In the genomic region with DNA sequence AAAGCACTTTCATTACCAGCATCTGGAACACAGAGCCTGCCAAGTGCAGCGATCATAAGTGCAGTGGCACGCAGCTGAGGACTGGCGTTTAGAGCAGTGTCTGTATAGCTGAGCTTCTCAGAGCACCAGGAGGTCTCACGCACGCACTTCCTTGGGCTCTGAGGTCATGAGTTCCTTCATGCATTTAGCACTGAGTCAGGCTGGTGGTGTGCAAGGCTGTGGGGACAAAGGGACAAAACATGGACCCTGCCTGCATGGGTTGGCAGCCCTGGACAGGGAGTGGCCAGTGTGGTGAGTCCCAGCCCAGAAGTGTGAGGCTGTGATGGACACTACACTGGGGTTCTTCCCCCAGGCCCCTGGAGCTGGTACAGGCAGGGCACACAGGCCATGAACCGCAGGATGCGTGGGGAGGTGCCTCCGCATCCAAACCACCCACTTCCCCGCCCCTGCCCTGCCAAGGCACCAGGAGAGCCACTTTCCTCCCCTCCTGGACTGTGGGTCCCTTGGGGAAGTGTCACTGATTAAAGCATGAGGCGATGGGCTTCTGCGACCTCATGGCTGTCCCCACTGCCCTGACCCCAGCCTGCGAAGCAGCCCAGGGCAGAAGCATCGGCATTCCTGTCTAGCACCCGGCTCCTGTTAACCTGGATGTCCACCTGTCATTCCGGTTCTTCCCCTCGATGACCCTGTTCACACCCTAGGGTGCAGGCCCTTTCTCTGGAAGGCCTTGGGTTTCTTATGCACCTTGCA, we compare ENCODE assay signal across 27 cellular contexts. TPM values are rescaled to one million over a fixed set of nuclear protein-coding genes. Genes with fewer than 3 reads are reported as not detected.
DNase-seq lines count a peak whose midpoint lies in the region; ATAC-seq and TF ChIP-seq lines count a peak whose summit lies in the region.
"Had no signal": no experiment of that assay in that cellular context is flagged by ENCODE, and none has a peak within 500 bp of the region (broad histone marks: within the 10 kb centered on the region; RNA-seq: fewer than 3 reads in every experiment).

No MANE protein-coding gene starts in this region.

- no peaks in the 10 kb centered on the region for H3K27me3 Mint-ChIP-seq in activated T-cell treated with anti-CD3 and anti-CD28 coated beads, Interleukin-2, amount 50 U/mL, for 72 hours (ENCODE audit: low read depth)
- no peaks in the 10 kb centered on the region for H3K27me3 Mint-ChIP-seq in activated CD4-positive, alpha-beta T cell treated with anti-CD3 and anti-CD28 coated beads, Interleukin-2, amount 10 ng/mL, durations not matched to agents 7 days and 5 days
- H3K27me3 Mint-ChIP-seq: activated naive CD8-positive, alpha-beta T cell treated with anti-CD3 and anti-CD28 coated beads, Interleukin-2, amount 10 ng/mL, durations not matched to agents 7 days and 5 days; IgD-negative memory B cell had no signal

- POLR2A ChIA-PET in activated CD4-positive, alpha-beta T cell treated with anti-CD3 and anti-CD28 coated beads, Interleukin-2, amount 10 ng/mL, durations not matched to agents 7 days and 5 days (lab: Charles Lee) = no interaction called here

- peak; percentile 78 for DNase-seq in EH (ENCODE audit: low read depth)
- peak; percentile 49 for DNase-seq in M059J (ENCODE audit: low read depth)
- peak; percentile 23 for DNase-seq in choroid plexus epithelial cell (ENCODE audit: low read depth)
- peak; percentile 64 for DNase-seq in posterior vena cava (ENCODE audit: low spot score)
- DNase-seq in inferior parietal cortex (ENCODE audit: extremely low spot score) = no peak
- no peak for DNase-seq in stimulated activated effector memory CD8-positive, alpha-beta T cell treated with anti-CD3 and anti-CD28 coated beads, Interleukin-12 subunit alpha, Interleukin-12 subunit beta, amount 100 ng/mL, for 72 hours (ENCODE audit: low spot score in 2 of 2)
- DNase-seq in activated T-cell treated with anti-CD3 and anti-CD28 coated beads, Interleukin-2, amount 50 U/mL, for 72 hours = no peak
- DNase-seq in activated CD4-positive, alpha-beta T cell treated with anti-CD3 and anti-CD28 coated beads, Interleukin-2, amount 10 ng/mL, durations not matched to agents 7 days and 5 days = no peak
- DNase-seq: activated B cell treated with CpG ODN at 0.5 μM for 24 hours; activated CD4-positive, alpha-beta T cell treated with anti-CD3 and anti-CD28 coated beads, Interleukin-2, amount 50 U/mL, for 48 hours; activated CD8-positive, alpha-beta memory T cell treated with anti-CD3 and anti-CD28 coated beads, Interleukin-2, amount 50 U/mL, for 4 hours; activated naive CD8-positive, alpha-beta T cell treated with anti-CD3 and anti-CD28 coated beads, Interleukin-2, amount 10 ng/mL, durations not matched to agents 7 days and 5 days; COR-L47; effector memory CD4-positive, alpha-beta T cell; gastrocnemius medialis; hippocampal formation; lower lobe of right lung; mucosa of descending colon; NCI-H1105; NCI-H1930; NCI-H526 treated with DMSO at 0.1 percent for 48 hours; stimulated activated CD8-positive, alpha-beta memory T cell treated with anti-CD3 and anti-CD28 coated beads, Interleukin-4, amount 100 ng/mL, for 48 hours; T1000 had no signal

- H3K36me3 Mint-ChIP-seq in stimulated activated effector memory CD8-positive, alpha-beta T cell treated with anti-CD3 and anti-CD28 coated beads, Interleukin-12 subunit alpha, Interleukin-12 subunit beta, amount 100 ng/mL, for 72 hours = no peaks in the 10 kb centered on the region
- H3K36me3 Mint-ChIP-seq in activated T-cell treated with anti-CD3 and anti-CD28 coated beads, Interleukin-2, amount 50 U/mL, for 72 hours (ENCODE audit: insufficient read depth in 2 of 2) = no peaks in the 10 kb centered on the region
- H3K36me3 Mint-ChIP-seq in activated CD4-positive, alpha-beta T cell treated with anti-CD3 and anti-CD28 coated beads, Interleukin-2, amount 10 ng/mL, durations not matched to agents 7 days and 5 days (ENCODE audit: low read depth) = no peaks in the 10 kb centered on the region
- H3K36me3 Mint-ChIP-seq: activated naive CD8-positive, alpha-beta T cell treated with anti-CD3 and anti-CD28 coated beads, Interleukin-2, amount 10 ng/mL, durations not matched to agents 7 days and 5 days; IgD-negative memory B cell; type B pancreatic cell had no signal

- H3K27ac Mint-ChIP-seq in stimulated activated effector memory CD8-positive, alpha-beta T cell treated with anti-CD3 and anti-CD28 coated beads, Interleukin-12 subunit alpha, Interleukin-12 subunit beta, amount 100 ng/mL, for 72 hours = no peak overlapping the region
- no peak overlapping the region for H3K27ac Mint-ChIP-seq in activated T-cell treated with anti-CD3 and anti-CD28 coated beads, Interleukin-2, amount 50 U/mL, for 72 hours
- no peak overlapping the region for H3K27ac Mint-ChIP-seq in activated CD4-positive, alpha-beta T cell treated with anti-CD3 and anti-CD28 coated beads, Interleukin-2, amount 10 ng/mL, durations not matched to agents 7 days and 5 days
- H3K27ac Mint-ChIP-seq: activated B cell treated with CpG ODN at 0.5 μM for 24 hours; activated naive CD8-positive, alpha-beta T cell treated with anti-CD3 and anti-CD28 coated beads, Interleukin-2, amount 10 ng/mL, durations not matched to agents 7 days and 5 days; IgD-negative memory B cell; type B pancreatic cell had no signal

- TF ChIP-seq CTCF in choroid plexus epithelial cell (conservative IDR thresholded peaks at IDR 0.05; ENCODE audit: low read depth, low read length) = no peak

- peaks cover 12% of the 10 kb centered on the region for H3K4me1 Mint-ChIP-seq in stimulated activated effector memory CD8-positive, alpha-beta T cell treated with anti-CD3 and anti-CD28 coated beads, Interleukin-12 subunit alpha, Interleukin-12 subunit beta, amount 100 ng/mL, for 72 hours
- peaks cover 5% of the 10 kb centered on the region for H3K4me1 Mint-ChIP-seq in activated T-cell treated with anti-CD3 and anti-CD28 coated beads, Interleukin-2, amount 50 U/mL, for 72 hours (ENCODE audit: low read depth)
- peaks cover 11% of the 10 kb centered on the region for H3K4me1 Mint-ChIP-seq in activated CD4-positive, alpha-beta T cell treated with anti-CD3 and anti-CD28 coated beads, Interleukin-2, amount 10 ng/mL, durations not matched to agents 7 days and 5 days
- H3K4me1 Mint-ChIP-seq: activated B cell treated with CpG ODN at 0.5 μM for 24 hours; activated naive CD8-positive, alpha-beta T cell treated with anti-CD3 and anti-CD28 coated beads, Interleukin-2, amount 10 ng/mL, durations not matched to agents 7 days and 5 days; nephron had no signal

- H3K9me3 Mint-ChIP-seq in stimulated activated effector memory CD8-positive, alpha-beta T cell treated with anti-CD3 and anti-CD28 coated beads, Interleukin-12 subunit alpha, Interleukin-12 subunit beta, amount 100 ng/mL, for 72 hours = no peaks in the 10 kb centered on the region
- no peaks in the 10 kb centered on the region for H3K9me3 Mint-ChIP-seq in activated T-cell treated with anti-CD3 and anti-CD28 coated beads, Interleukin-2, amount 50 U/mL, for 72 hours
- no peaks in the 10 kb centered on the region for H3K9me3 Mint-ChIP-seq in activated CD4-positive, alpha-beta T cell treated with anti-CD3 and anti-CD28 coated beads, Interleukin-2, amount 10 ng/mL, durations not matched to agents 7 days and 5 days
- H3K9me3 Mint-ChIP-seq: activated B cell treated with CpG ODN at 0.5 μM for 24 hours; activated naive CD8-positive, alpha-beta T cell treated with anti-CD3 and anti-CD28 coated beads, Interleukin-2, amount 10 ng/mL, durations not matched to agents 7 days and 5 days; IgD-negative memory B cell; nephron; type B pancreatic cell had no signal

- H3K4me3 Mint-ChIP-seq in stimulated activated effector memory CD8-positive, alpha-beta T cell treated with anti-CD3 and anti-CD28 coated beads, Interleukin-12 subunit alpha, Interleukin-12 subunit beta, amount 100 ng/mL, for 72 hours = no peak overlapping the region
- no peak overlapping the region for H3K4me3 Mint-ChIP-seq in activated T-cell treated with anti-CD3 and anti-CD28 coated beads, Interleukin-2, amount 50 U/mL, for 72 hours
- no peak overlapping the region for H3K4me3 Mint-ChIP-seq in activated CD4-positive, alpha-beta T cell treated with anti-CD3 and anti-CD28 coated beads, Interleukin-2, amount 10 ng/mL, durations not matched to agents 7 days and 5 days
- H3K4me3 Mint-ChIP-seq: activated B cell treated with CpG ODN at 0.5 μM for 24 hours; activated naive CD8-positive, alpha-beta T cell treated with anti-CD3 and anti-CD28 coated beads, Interleukin-2, amount 10 ng/mL, durations not matched to agents 7 days and 5 days; IgD-negative memory B cell; nephron; type B pancreatic cell had no signal

- intact Hi-C loops in posterior vena cava (cut with DNase I) = no loop called here

- CTCF ChIA-PET in activated CD4-positive, alpha-beta T cell treated with anti-CD3 and anti-CD28 coated beads, Interleukin-2, amount 10 ng/mL, durations not matched to agents 7 days and 5 days (lab: Charles Lee) = no interaction called here

- no peak overlapping the region for H3K4me3 ChIP-seq in choroid plexus epithelial cell (ENCODE audit: low read depth, low read length)
- H3K4me3 ChIP-seq: gastrocnemius medialis, lower lobe of right lung, mucosa of descending colon had no signal

- ATAC-seq in stimulated activated effector memory CD8-positive, alpha-beta T cell treated with anti-CD3 and anti-CD28 coated beads, Interleukin-12 subunit alpha, Interleukin-12 subunit beta, amount 100 ng/mL, for 72 hours = no peak
- no peak for ATAC-seq in activated T-cell treated with anti-CD3 and anti-CD28 coated beads, Interleukin-2, amount 50 U/mL, for 72 hours (replicated peaks in 1 of 2)
- ATAC-seq: gastrocnemius medialis, lower lobe of right lung, mucosa of descending colon, sciatic nerve had no signal

RNA-seq across cellular contexts. Expression of gene GPR78, which starts 37.2 kb away (rescaled TPM):
- 0.07 TPM in 1 of 2 replicates, not detected in the other for total RNA-seq in M059J (2014; rRNA removed; shearing (Covaris generic))
- total RNA-seq in posterior vena cava = under 1 TPM; 0.09 to 0.10 TPM
- not detected for total RNA-seq in activated T-cell treated with anti-CD3 and anti-CD28 coated beads, Interleukin-2, amount 50 U/mL, for 72 hours
- total RNA-seq in activated CD4-positive, alpha-beta T cell treated with anti-CD3 and anti-CD28 coated beads, Interleukin-2, amount 10 ng/mL, durations not matched to agents 7 days and 5 days = not detected
- total RNA-seq: activated B cell treated with CpG ODN at 0.5 μM for 24 hours; activated naive CD8-positive, alpha-beta T cell treated with anti-CD3 and anti-CD28 coated beads, Interleukin-2, amount 10 ng/mL, durations not matched to agents 7 days and 5 days; gastrocnemius medialis had no signal

RNA-seq across cellular contexts. Expression of gene CPZ, which starts 49.6 kb away (rescaled TPM):
- 7.0 and 13.2 TPM in 2 replicates for total RNA-seq in M059J (2014; rRNA removed; shearing (Covaris generic))
- 10 to 100 TPM in 1 of 2 donors, 1 to 10 TPM in 1; 5.3 to 15.6 TPM for total RNA-seq in posterior vena cava
- total RNA-seq in activated T-cell treated with anti-CD3 and anti-CD28 coated beads, Interleukin-2, amount 50 U/mL, for 72 hours = not detected
- not detected for total RNA-seq in activated CD4-positive, alpha-beta T cell treated with anti-CD3 and anti-CD28 coated beads, Interleukin-2, amount 10 ng/mL, durations not matched to agents 7 days and 5 days
- total RNA-seq: activated B cell treated with CpG ODN at 0.5 μM for 24 hours; activated naive CD8-positive, alpha-beta T cell treated with anti-CD3 and anti-CD28 coated beads, Interleukin-2, amount 10 ng/mL, durations not matched to agents 7 days and 5 days; gastrocnemius medialis had no signal

Comparison
In these comparisons a context has a peak if more than half of its experiments do, and no peak if none do; other contexts are left out.
1. DNase-seq: peak in EH (single experiment), M059J (single experiment), choroid plexus epithelial cell (single experiment) and posterior vena cava (single experiment); none in inferior parietal cortex (single experiment), stimulated activated effector memory CD8-positive, alpha-beta T cell treated with anti-CD3 and anti-CD28 coated beads, Interleukin-12 subunit alpha, Interleukin-12 subunit beta, amount 100 ng/mL, for 72 hours (0 of 2), activated T-cell treated with anti-CD3 and anti-CD28 coated beads, Interleukin-2, amount 50 U/mL, for 72 hours (0 of 2) and activated CD4-positive, alpha-beta T cell treated with anti-CD3 and anti-CD28 coated beads, Interleukin-2, amount 10 ng/mL, durations not matched to agents 7 days and 5 days (single experiment).